Comparison of ENCODE assay signal across 15 cellular contexts in the genomic region with DNA sequence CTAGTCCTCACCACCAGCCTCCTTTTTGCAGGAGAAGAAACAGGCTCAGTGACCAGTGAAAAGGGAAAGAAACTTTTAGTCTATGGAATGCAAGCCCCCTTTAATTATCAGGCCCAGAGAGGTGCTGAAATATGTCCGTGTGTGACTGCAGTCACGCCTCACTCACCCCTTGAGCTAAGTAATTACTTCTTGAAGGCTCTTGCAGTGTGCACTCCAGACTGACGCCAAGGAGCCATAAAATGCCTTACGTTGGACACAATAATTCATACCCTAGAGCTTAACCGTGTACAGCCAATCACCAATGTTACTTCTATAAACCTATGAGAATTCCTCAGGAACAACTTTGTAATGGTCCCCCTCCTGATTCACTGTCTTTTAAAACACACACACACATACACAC.
"Had no signal": no experiment of that assay in that cellular context is flagged by ENCODE, and none has a peak within 500 bp of the region (broad histone marks: within the 10 kb centered on the region; RNA-seq: fewer than 3 reads in every experiment).

No MANE protein-coding gene starts in this region.

- H3K27me3 Mint-ChIP-seq: type B pancreatic cell had no signal

- DNase-seq: activated CD4-positive, alpha-beta T cell treated with anti-CD3 and anti-CD28 coated beads for 36 hours; activated CD8-positive, alpha-beta memory T cell treated with anti-CD3 and anti-CD28 coated beads, Interleukin-2, amount 50 U/mL, for 4 hours; activated naive CD4-positive, alpha-beta T cell; activated T-cell treated with anti-CD3 and anti-CD28 coated beads, Interleukin-2, amount 50 U/mL, for 72 hours; hippocampal formation; retina; T-helper 2 cell had no signal

- H3K27me3 ChIP-seq: ascending aorta had no signal

- H3K27ac Mint-ChIP-seq: activated CD8-positive, alpha-beta T cell treated with anti-CD3 and anti-CD28 coated beads for 36 hours; activated T-cell treated with anti-CD3 and anti-CD28 coated beads, Interleukin-2, amount 50 U/mL, for 72 hours; stimulated activated effector memory CD8-positive, alpha-beta T cell treated with anti-CD3 and anti-CD28 coated beads, Interleukin-12 subunit alpha, Interleukin-12 subunit beta, amount 100 ng/mL, for 72 hours; type B pancreatic cell had no signal

- H3K27ac ChIP-seq: ascending aorta, cardiac muscle cell, parathyroid adenoma had no signal

- H3K9me3 Mint-ChIP-seq: activated CD8-positive, alpha-beta T cell treated with anti-CD3 and anti-CD28 coated beads for 36 hours; stimulated activated effector memory CD8-positive, alpha-beta T cell treated with anti-CD3 and anti-CD28 coated beads, Interleukin-12 subunit alpha, Interleukin-12 subunit beta, amount 100 ng/mL, for 72 hours had no signal

- H3K9ac ChIP-seq: parathyroid adenoma had no signal

- H3K36me3 Mint-ChIP-seq: stimulated activated effector memory CD8-positive, alpha-beta T cell treated with anti-CD3 and anti-CD28 coated beads, Interleukin-12 subunit alpha, Interleukin-12 subunit beta, amount 100 ng/mL, for 72 hours; type B pancreatic cell had no signal

- H3K9me3 ChIP-seq: ascending aorta had no signal

- H3K4me1 ChIP-seq: ascending aorta, parathyroid adenoma had no signal

- FAIRE-seq: keratinocyte had no signal

- H2AFZ ChIP-seq: parathyroid adenoma had no signal

- H3K4me3 Mint-ChIP-seq: activated CD4-positive, alpha-beta T cell treated with anti-CD3 and anti-CD28 coated beads for 36 hours; activated CD8-positive, alpha-beta T cell treated with anti-CD3 and anti-CD28 coated beads for 36 hours; activated T-cell treated with anti-CD3 and anti-CD28 coated beads, Interleukin-2, amount 50 U/mL, for 72 hours; stimulated activated effector memory CD8-positive, alpha-beta T cell treated with anti-CD3 and anti-CD28 coated beads, Interleukin-12 subunit alpha, Interleukin-12 subunit beta, amount 100 ng/mL, for 72 hours; type B pancreatic cell had no signal

- H3K36me3 ChIP-seq: ascending aorta, cardiac muscle cell had no signal

- H3K4me3 ChIP-seq: ascending aorta, cardiac muscle cell had no signal

- H3K79me2 ChIP-seq: parathyroid adenoma had no signal

- ATAC-seq: activated CD4-positive, alpha-beta T cell treated with anti-CD3 and anti-CD28 coated beads for 36 hours; activated CD8-positive, alpha-beta T cell treated with anti-CD3 and anti-CD28 coated beads for 36 hours; activated T-cell treated with anti-CD3 and anti-CD28 coated beads, Interleukin-2, amount 50 U/mL, for 72 hours; esophagus mucosa; stimulated activated effector memory CD8-positive, alpha-beta T cell treated with anti-CD3 and anti-CD28 coated beads, Interleukin-12 subunit alpha, Interleukin-12 subunit beta, amount 100 ng/mL, for 72 hours had no signal
